In genomic region chr1:118914379-118915161, GRCh38 we compare ENCODE assay signal across 1 cellular context.
TF ChIP-seq lines count a peak whose summit lies in the region.

No MANE protein-coding gene starts in this region.

TF ChIP-seq in HepG2, 621 proteins besides CTCF, POLR2A, EP300 and RAD21 (continued from another document and continues in another):
- TF ChIP-seq, protein P1, sequence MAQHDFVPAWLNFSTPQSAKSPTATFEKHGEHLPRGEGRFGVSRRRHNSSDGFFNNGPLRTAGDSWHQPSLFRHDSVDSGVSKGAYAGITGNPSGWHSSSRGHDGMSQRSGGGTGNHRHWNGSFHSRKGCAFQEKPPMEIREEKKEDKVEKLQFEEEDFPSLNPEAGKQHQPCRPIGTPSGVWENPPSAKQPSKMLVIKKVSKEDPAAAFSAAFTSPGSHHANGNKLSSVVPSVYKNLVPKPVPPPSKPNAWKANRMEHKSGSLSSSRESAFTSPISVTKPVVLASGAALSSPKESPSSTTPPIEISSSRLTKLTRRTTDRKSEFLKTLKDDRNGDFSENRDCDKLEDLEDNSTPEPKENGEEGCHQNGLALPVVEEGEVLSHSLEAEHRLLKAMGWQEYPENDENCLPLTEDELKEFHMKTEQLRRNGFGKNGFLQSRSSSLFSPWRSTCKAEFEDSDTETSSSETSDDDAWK (CRISPR knock-in tag; IDR thresholded peaks at IDR 0.05), result no peak
- no peak for TF ChIP-seq ZNF232 (CRISPR knock-in tag; IDR thresholded peaks at IDR 0.05; ENCODE audit: borderline replicate concordance)
- no peak for TF ChIP-seq AKNA (CRISPR knock-in tag; IDR thresholded peaks at IDR 0.05; ENCODE audit: borderline replicate concordance)
- no peak for TF ChIP-seq DDIT3 (CRISPR knock-in tag; IDR thresholded peaks at IDR 0.05)
- no peak for TF ChIP-seq ZNF263 (CRISPR knock-in tag; IDR thresholded peaks at IDR 0.05)
- peak; percentile 43; the same call in 1 of the 2 replicates for TF ChIP-seq ZMYM4 (CRISPR knock-in tag; IDR thresholded peaks at IDR 0.05)
- TF ChIP-seq FOXA1 (IDR thresholded peaks at IDR 0.05), result peak; percentile 51; the same call in 1 of the 2 replicates
- TF ChIP-seq FOXA1 (CRISPR knock-in tag; IDR thresholded peaks at IDR 0.05), result peak; percentile 68; the same call in 1 of the 2 replicates
- TF ChIP-seq ZFP90 (CRISPR knock-in tag; IDR thresholded peaks at IDR 0.05; ENCODE audit: borderline replicate concordance), result no peak
- no peak for TF ChIP-seq NFATC3 (CRISPR knock-in tag; IDR thresholded peaks at IDR 0.05)
- TF ChIP-seq ZFP41 (CRISPR knock-in tag; IDR thresholded peaks at IDR 0.05; ENCODE audit: borderline replicate concordance), result no peak
- TF ChIP-seq SOX6 (IDR thresholded peaks at IDR 0.05), result no peak
- peak; percentile 72 for TF ChIP-seq SOX6 (CRISPR knock-in tag; IDR thresholded peaks at IDR 0.05)
- TF ChIP-seq REXO4 (CRISPR knock-in tag; IDR thresholded peaks at IDR 0.05; ENCODE audit: borderline replicate concordance), result no peak
- TF ChIP-seq ARID2 (CRISPR knock-in tag; IDR thresholded peaks at IDR 0.05; ENCODE audit: borderline replicate concordance), result no peak
- TF ChIP-seq ZNF543 (CRISPR knock-in tag; IDR thresholded peaks at IDR 0.05), result no peak
- TF ChIP-seq, protein P2, sequence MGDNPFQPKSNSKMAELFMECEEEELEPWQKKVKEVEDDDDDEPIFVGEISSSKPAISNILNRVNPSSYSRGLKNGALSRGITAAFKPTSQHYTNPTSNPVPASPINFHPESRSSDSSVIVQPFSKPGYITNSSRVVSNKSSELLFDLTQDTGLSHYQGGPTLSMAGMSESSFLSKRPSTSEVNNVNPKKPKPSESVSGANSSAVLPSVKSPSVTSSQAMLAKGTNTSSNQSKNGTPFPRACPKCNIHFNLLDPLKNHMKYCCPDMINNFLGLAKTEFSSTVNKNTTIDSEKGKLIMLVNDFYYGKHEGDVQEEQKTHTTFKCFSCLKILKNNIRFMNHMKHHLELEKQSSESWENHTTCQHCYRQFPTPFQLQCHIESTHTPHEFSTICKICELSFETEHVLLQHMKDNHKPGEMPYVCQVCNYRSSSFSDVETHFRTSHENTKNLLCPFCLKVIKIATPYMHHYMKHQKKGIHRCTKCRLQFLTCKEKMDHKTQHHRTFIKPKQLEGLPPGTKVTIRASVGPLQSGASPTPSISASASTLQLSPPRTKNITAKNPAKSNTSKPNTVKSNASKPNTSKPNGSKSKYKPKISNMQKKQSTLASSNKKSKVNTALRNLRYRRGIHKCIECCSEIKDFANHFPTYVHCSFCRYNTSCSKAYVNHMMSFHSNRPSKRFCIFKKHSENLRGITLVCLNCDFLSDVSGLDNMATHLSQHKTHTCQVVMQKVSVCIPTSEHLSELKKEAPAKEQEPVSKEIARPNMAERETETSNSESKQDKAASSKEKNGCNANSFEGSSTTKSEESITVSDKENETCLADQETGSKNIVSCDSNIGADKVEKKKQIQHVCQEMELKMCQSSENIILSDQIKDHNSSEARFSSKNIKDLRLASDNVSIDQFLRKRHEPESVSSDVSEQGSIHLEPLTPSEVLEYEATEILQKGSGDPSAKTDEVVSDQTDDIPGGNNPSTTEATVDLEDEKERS (CRISPR knock-in tag; IDR thresholded peaks at IDR 0.05), result 0 out of 2 replicates have a peak, but pooled peaks have one; percentile 41
- TF ChIP-seq ZNF33B (CRISPR knock-in tag; IDR thresholded peaks at IDR 0.05), result no peak
- no peak for TF ChIP-seq BRCA1 (CRISPR knock-in tag; IDR thresholded peaks at IDR 0.05)
- TF ChIP-seq, protein P3, sequence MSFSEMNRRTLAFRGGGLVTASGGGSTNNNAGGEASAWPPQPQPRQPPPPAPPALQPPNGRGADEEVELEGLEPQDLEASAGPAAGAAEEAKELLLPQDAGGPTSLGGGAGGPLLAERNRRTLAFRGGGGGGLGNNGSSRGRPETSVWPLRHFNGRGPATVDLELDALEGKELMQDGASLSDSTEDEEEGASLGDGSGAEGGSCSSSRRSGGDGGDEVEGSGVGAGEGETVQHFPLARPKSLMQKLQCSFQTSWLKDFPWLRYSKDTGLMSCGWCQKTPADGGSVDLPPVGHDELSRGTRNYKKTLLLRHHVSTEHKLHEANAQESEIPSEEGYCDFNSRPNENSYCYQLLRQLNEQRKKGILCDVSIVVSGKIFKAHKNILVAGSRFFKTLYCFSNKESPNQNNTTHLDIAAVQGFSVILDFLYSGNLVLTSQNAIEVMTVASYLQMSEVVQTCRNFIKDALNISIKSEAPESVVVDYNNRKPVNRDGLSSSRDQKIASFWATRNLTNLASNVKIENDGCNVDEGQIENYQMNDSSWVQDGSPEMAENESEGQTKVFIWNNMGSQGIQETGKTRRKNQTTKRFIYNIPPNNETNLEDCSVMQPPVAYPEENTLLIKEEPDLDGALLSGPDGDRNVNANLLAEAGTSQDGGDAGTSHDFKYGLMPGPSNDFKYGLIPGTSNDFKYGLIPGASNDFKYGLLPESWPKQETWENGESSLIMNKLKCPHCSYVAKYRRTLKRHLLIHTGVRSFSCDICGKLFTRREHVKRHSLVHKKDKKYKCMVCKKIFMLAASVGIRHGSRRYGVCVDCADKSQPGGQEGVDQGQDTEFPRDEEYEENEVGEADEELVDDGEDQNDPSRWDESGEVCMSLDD (CRISPR knock-in tag; IDR thresholded peaks at IDR 0.05; ENCODE audit: borderline replicate concordance), result no peak
- TF ChIP-seq ZSCAN29 (CRISPR knock-in tag; conservative IDR thresholded peaks at IDR 0.05), result no peak
- no peak for TF ChIP-seq ZNF83 (CRISPR knock-in tag; IDR thresholded peaks at IDR 0.05; ENCODE audit: borderline replicate concordance)
- no peak for TF ChIP-seq ZNF274 (CRISPR knock-in tag; IDR thresholded peaks at IDR 0.05)
- TF ChIP-seq PITX1 (CRISPR knock-in tag; IDR thresholded peaks at IDR 0.05), result no peak
- TF ChIP-seq SP1 (IDR thresholded peaks at IDR 0.05), result no peak
- no peak for TF ChIP-seq SP1 (CRISPR knock-in tag; IDR thresholded peaks at IDR 0.05)
- no peak for TF ChIP-seq ATF6 (CRISPR knock-in tag; conservative IDR thresholded peaks at IDR 0.05)
- no peak for TF ChIP-seq SAFB2 (CRISPR knock-in tag; IDR thresholded peaks at IDR 0.05; ENCODE audit: borderline replicate concordance, low read depth)
- TF ChIP-seq SMYD3 (CRISPR knock-in tag; IDR thresholded peaks at IDR 0.05), result no peak
- TF ChIP-seq TFE3 (CRISPR knock-in tag; IDR thresholded peaks at IDR 0.05), result no peak
- TF ChIP-seq TAF15 (IDR thresholded peaks at IDR 0.05; ENCODE audit: low read depth, low read length, poor library complexity, severe bottlenecking), result no peak
- TF ChIP-seq, protein P4, sequence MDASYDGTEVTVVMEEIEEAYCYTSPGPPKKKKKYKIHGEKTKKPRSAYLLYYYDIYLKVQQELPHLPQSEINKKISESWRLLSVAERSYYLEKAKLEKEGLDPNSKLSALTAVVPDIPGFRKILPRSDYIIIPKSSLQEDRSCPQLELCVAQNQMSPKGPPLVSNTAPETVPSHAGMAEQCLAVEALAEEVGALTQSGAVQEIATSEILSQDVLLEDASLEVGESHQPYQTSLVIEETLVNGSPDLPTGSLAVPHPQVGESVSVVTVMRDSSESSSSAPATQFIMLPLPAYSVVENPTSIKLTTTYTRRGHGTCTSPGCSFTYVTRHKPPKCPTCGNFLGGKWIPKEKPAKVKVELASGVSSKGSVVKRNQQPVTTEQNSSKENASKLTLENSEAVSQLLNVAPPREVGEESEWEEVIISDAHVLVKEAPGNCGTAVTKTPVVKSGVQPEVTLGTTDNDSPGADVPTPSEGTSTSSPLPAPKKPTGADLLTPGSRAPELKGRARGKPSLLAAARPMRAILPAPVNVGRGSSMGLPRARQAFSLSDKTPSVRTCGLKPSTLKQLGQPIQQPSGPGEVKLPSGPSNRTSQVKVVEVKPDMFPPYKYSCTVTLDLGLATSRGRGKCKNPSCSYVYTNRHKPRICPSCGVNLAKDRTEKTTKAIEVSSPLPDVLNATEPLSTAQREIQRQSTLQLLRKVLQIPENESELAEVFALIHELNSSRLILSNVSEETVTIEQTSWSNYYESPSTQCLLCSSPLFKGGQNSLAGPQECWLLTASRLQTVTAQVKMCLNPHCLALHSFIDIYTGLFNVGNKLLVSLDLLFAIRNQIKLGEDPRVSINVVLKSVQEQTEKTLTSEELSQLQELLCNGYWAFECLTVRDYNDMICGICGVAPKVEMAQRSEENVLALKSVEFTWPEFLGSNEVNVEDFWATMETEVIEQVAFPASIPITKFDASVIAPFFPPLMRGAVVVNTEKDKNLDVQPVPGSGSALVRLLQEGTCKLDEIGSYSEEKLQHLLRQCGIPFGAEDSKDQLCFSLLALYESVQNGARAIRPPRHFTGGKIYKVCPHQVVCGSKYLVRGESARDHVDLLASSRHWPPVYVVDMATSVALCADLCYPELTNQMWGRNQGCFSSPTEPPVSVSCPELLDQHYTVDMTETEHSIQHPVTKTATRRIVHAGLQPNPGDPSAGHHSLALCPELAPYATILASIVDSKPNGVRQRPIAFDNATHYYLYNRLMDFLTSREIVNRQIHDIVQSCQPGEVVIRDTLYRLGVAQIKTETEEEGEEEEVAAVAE (CRISPR knock-in tag; IDR thresholded peaks at IDR 0.05; ENCODE audit: borderline replicate concordance), result no peak
- TF ChIP-seq, protein P5, sequence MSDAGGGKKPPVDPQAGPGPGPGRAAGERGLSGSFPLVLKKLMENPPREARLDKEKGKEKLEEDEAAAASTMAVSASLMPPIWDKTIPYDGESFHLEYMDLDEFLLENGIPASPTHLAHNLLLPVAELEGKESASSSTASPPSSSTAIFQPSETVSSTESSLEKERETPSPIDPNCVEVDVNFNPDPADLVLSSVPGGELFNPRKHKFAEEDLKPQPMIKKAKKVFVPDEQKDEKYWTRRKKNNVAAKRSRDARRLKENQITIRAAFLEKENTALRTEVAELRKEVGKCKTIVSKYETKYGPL (CRISPR knock-in tag; IDR thresholded peaks at IDR 0.05), result no peak
